7 cellular contexts compared by ENCODE assay signal in genomic region chr1:84078108-84078823, GRCh38.
DNase-seq lines count a peak whose midpoint lies in the region; ATAC-seq and TF ChIP-seq lines count a peak whose summit lies in the region.

No MANE protein-coding gene starts in this region.

- H3K9me3 ChIP-seq in SU-DHL-6 (ENCODE audit: insufficient read depth, low read length) (no peaks in the 10 kb centered on the region), mucosa of rectum (ENCODE audit: control insufficient read depth in 2 of 2, low read length in 2 of 2) (no peaks in the 10 kb centered on the region), uterus (no peaks in the 10 kb centered on the region)

- H3K36me3 ChIP-seq in SU-DHL-6 (ENCODE audit: low read length), result no peaks in the 10 kb centered on the region
- no peaks in the 10 kb centered on the region for H3K36me3 ChIP-seq in mucosa of rectum (ENCODE audit: control insufficient read depth in 2 of 2, insufficient read depth in 2 of 2, low read length in 2 of 2)
- no peaks in the 10 kb centered on the region for H3K36me3 ChIP-seq in uterus

- H3K9me2 ChIP-seq in SU-DHL-6 (replicated peaks; ENCODE audit: insufficient read depth, low read length), result no peaks in the 10 kb centered on the region

- DNase-seq in ELR (ENCODE audit: low read depth), result peak; percentile 67
- DNase-seq in epithelial cell of prostate (ENCODE audit: low read depth, low spot score), result no peak
- DNase-seq in uterus, result peak in 1 of 2 donors; percentile 27

- H3K27me3 ChIP-seq in SU-DHL-6 (ENCODE audit: low read length), result no peaks in the 10 kb centered on the region
- H3K27me3 ChIP-seq in mucosa of rectum (ENCODE audit: control insufficient read depth in 2 of 2, insufficient read depth in 2 of 2, low read length in 2 of 2), result no peaks in the 10 kb centered on the region
- H3K27me3 ChIP-seq in uterus, result no peaks in the 10 kb centered on the region

- H3K4me3 ChIP-seq in SU-DHL-6 (ENCODE audit: insufficient read depth, low read length, poor library complexity, severe bottlenecking) (peak overlapping the region; percentile 87), mucosa of rectum (ENCODE audit: low read length in 2 of 2) (peak overlapping the region; percentile 78 to 88), uterus (peak overlapping the region; percentile 82 to 83)

- H3K4me1 ChIP-seq in mucosa of rectum (ENCODE audit: control insufficient read depth in 2 of 2, insufficient read depth in 2 of 2, low read length in 2 of 2), result peaks cover 3 to 10% of the 10 kb centered on the region in 2 donors
- H3K4me1 ChIP-seq in uterus, result no peaks in the 10 kb centered on the region

- ATAC-seq in GM19455 (IDR thresholded peaks at IDR 0.05; ENCODE audit: unreplicated experiment) (peak; percentile 59), HG03460 (IDR thresholded peaks at IDR 0.05; ENCODE audit: unreplicated experiment) (peak; percentile 43)

- H3K9ac ChIP-seq in SU-DHL-6 (ENCODE audit: low read length) (peak overlapping the region; percentile 88), mucosa of rectum (ENCODE audit: low read depth in 1 of 2, low read length in 2 of 2) (peak overlapping the region; percentile 68 to 78)

- peak overlapping the region; percentile 68 for H3K4me2 ChIP-seq in SU-DHL-6 (ENCODE audit: low read depth, low read length, poor library complexity, severe bottlenecking)

- H3K79me2 ChIP-seq in SU-DHL-6 (ENCODE audit: insufficient read depth, low read length), result peaks cover 6% of the 10 kb centered on the region; the same call in 1 of the 2 replicates

- peaks cover 13% of the 10 kb centered on the region for H3F3A ChIP-seq in SU-DHL-6 (ENCODE audit: insufficient read depth)

- intact Hi-C loops in uterus (cut with DNase I; ENCODE audit: low total_unique reads), result loop anchor here (10.0 kb wide), 1 partner anchor 73 kb away; no protein-coding TSS in a partner anchor

- H3K27ac ChIP-seq in SU-DHL-6 (ENCODE audit: low read depth, low read length) (no peak overlapping the region), epithelial cell of prostate (peak overlapping the region; percentile 40), mucosa of rectum (ENCODE audit: low read depth in 2 of 2, low read length in 2 of 2) (peak overlapping the region; percentile 67 to 77), uterus (peak overlapping the region; percentile 92 to 93)

- TF ChIP-seq POLR2A in uterus (IDR thresholded peaks at IDR 0.05), result peak in 1 of 2 donors; percentile 24

- H2AFZ ChIP-seq in SU-DHL-6 (ENCODE audit: low read depth, low read length, severe bottlenecking), result peak overlapping the region; percentile 74

- H4K20me1 ChIP-seq in SU-DHL-6 (ENCODE audit: low read depth, low read length), result no peaks in the 10 kb centered on the region

- TF ChIP-seq CTCF in SU-DHL-6 (IDR thresholded peaks at IDR 0.05; ENCODE audit: insufficient read depth, low read length, poor library complexity, severe bottlenecking), result no peak
- no peak for TF ChIP-seq CTCF in uterus (IDR thresholded peaks at IDR 0.05)
